ENCODE assay signal across 10 cellular contexts in the genomic region with DNA sequence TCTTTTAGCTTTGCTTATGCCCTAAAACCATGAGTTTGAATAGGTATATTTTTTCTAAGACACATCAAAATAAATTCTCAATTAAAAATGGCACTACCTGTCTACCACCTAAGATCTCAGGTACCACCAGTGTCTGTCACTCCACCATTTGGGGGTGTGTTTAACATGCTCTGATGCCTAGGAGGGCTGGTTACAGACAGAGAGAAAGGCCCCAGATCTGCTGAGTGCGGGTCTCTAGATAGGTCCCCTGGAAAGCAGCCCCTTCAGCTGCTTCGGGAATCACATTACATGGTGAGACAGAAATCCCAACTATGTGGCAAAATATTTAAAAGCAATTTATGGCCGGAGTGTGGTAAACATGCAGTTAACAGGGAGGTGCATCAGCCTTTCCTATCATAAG. TPM values are rescaled to one million over a fixed set of nuclear protein-coding genes. Genes with fewer than 3 reads are reported as not detected.
DNase-seq lines count a peak whose midpoint lies in the region; ATAC-seq, FAIRE-seq and TF ChIP-seq lines count a peak whose summit lies in the region.
"Had no signal": no experiment of that assay in that cellular context is flagged by ENCODE, and none has a peak within 500 bp of the region (broad histone marks: within the 10 kb centered on the region; RNA-seq: fewer than 3 reads in every experiment).

No MANE protein-coding gene starts in this region.

- H3K4me3 ChIP-seq in SK-N-SH (ENCODE audit: low read depth in 2 of 2, low read length in 1 of 2) (peak overlapping the region; percentile 89 to 99; a peak in 3 of 4 replicates), SJCRH30 (peak overlapping the region; percentile 90), endothelial cell of umbilical vein (replicated peaks in 1 of 3; ENCODE audit: insufficient read depth in 1 of 3, low read depth in 1 of 3, low read length in 3 of 3) (no peak overlapping the region), pancreas (peak overlapping the region; percentile 63 to 99 (median 86)), colonic mucosa (no peak overlapping the region)

- H3K9me3 ChIP-seq in SK-N-SH (no peaks in the 10 kb centered on the region), SJCRH30 (replicated peaks) (no peaks in the 10 kb centered on the region), endothelial cell of umbilical vein (replicated peaks; ENCODE audit: control insufficient read depth, insufficient read depth, low read length) (no peaks in the 10 kb centered on the region), pancreas (no peaks in the 10 kb centered on the region), colonic mucosa (no peaks in the 10 kb centered on the region)

- no peaks in the 10 kb centered on the region for H3K9me1 ChIP-seq in endothelial cell of umbilical vein (replicated peaks; ENCODE audit: control insufficient read depth, extremely low read depth, insufficient read depth, low read length)

- no peak for TF ChIP-seq EP300 in SK-N-SH (IDR thresholded peaks at IDR 0.05; ENCODE audit: borderline replicate concordance in 1 of 2, low read depth in 1 of 2, low read length in 1 of 2)

- intact Hi-C loops in endothelial cell of umbilical vein (cut with micrococcal nuclease) (loop anchor here (5.0 kb wide), 1 partner anchor 486 kb away; the partner anchor contains the start of gene CMTR2), pancreas (cut with DNase I) (no loop called here), colonic mucosa (cut with DNase I) (no loop called here)

- BruUV-seq in endothelial cell of umbilical vein (replicated peaks; lab: Mats Ljungman, UMichigan) = no TSS peak

- H3K27ac ChIP-seq in SK-N-SH (ENCODE audit: low read depth in 2 of 2, low read length in 1 of 2) (no peak overlapping the region), SJCRH30 (no peak overlapping the region), endothelial cell of umbilical vein (ENCODE audit: insufficient read depth, low read depth, low read length) (no peak overlapping the region), pancreas (no peak overlapping the region), colonic mucosa (no peak overlapping the region)

- no peak for FAIRE-seq in endothelial cell of umbilical vein (lab: Jason Lieb, UNC)
- FAIRE-seq in pancreas (lab: Jason Lieb, UNC) = no peak
- FAIRE-seq: A204.1 had no signal

- no peaks in the 10 kb centered on the region for H3K27me3 ChIP-seq in SK-N-SH (ENCODE audit: insufficient read depth)
- H3K27me3 ChIP-seq in SJCRH30 = no peaks in the 10 kb centered on the region
- H3K27me3 ChIP-seq in endothelial cell of umbilical vein (ENCODE audit: control insufficient read depth in 2 of 2, insufficient read depth in 2 of 2, low read length in 2 of 2) = no peaks in the 10 kb centered on the region
- no peaks in the 10 kb centered on the region for H3K27me3 ChIP-seq in pancreas
- no peaks in the 10 kb centered on the region for H3K27me3 ChIP-seq in colonic mucosa
- H3K27me3 ChIP-seq: tibial nerve had no signal

- 0 out of 2 replicates have a peak overlapping the region, but pooled peaks have one; percentile 86 for H2AFZ ChIP-seq in SK-N-SH (ENCODE audit: low read depth)
- no peak overlapping the region for H2AFZ ChIP-seq in endothelial cell of umbilical vein (ENCODE audit: low read depth, low read length)

- H4K20me1 ChIP-seq in SK-N-SH (ENCODE audit: insufficient read depth) (no peaks in the 10 kb centered on the region; the same call in 1 of the 2 replicates), endothelial cell of umbilical vein (replicated peaks; ENCODE audit: control insufficient read depth, extremely low read depth, insufficient read depth, low read length) (no peaks in the 10 kb centered on the region)

- H3F3A ChIP-seq in SK-N-SH (replicated peaks; ENCODE audit: insufficient read depth) = peaks cover 8% of the 10 kb centered on the region

- peaks cover 41% of the 10 kb centered on the region for H3K79me2 ChIP-seq in SK-N-SH (ENCODE audit: insufficient read depth)
- H3K79me2 ChIP-seq in endothelial cell of umbilical vein (ENCODE audit: control insufficient read depth, insufficient read depth, low read length) = peaks cover 35% of the 10 kb centered on the region

- H3K36me3 ChIP-seq in SK-N-SH (replicated peaks in 1 of 2; ENCODE audit: control insufficient read depth in 1 of 2, insufficient read depth in 2 of 2, low read length in 1 of 2) (peaks cover 5 to 13% of the 10 kb centered on the region in 2 experiments), SJCRH30 (no peaks in the 10 kb centered on the region), endothelial cell of umbilical vein (ENCODE audit: control insufficient read depth in 2 of 2, extremely low read depth in 1 of 2, insufficient read depth in 2 of 2, low read length in 2 of 2) (no peaks in the 10 kb centered on the region), pancreas (no peaks in the 10 kb centered on the region), colonic mucosa (no peaks in the 10 kb centered on the region)

- DNase-seq in SK-N-SH = no peak
- no peak for DNase-seq in SJCRH30
- no peak for DNase-seq in endothelial cell of umbilical vein (ENCODE audit: low read depth, low spot score)
- no peak for DNase-seq in pancreas
- DNase-seq in colonic mucosa = no peak
- no peak for DNase-seq in stimulated activated CD4-positive, alpha-beta T cell treated with anti-CD3 and anti-CD28 coated beads, Interleukin-2, amount 100 ng/mL, for 48 hours

- H3K4me2 ChIP-seq in SK-N-SH = peak overlapping the region; percentile 88; the same call in 1 of the 2 replicates
- H3K4me2 ChIP-seq in endothelial cell of umbilical vein (ENCODE audit: insufficient read depth, low read length) = peak overlapping the region; percentile 85

- H3K4me1 ChIP-seq in SK-N-SH (ENCODE audit: control insufficient read depth in 1 of 2, insufficient read depth in 2 of 2, low read depth in 1 of 2, low read length in 1 of 2) (peaks cover 6 to 11% of the 10 kb centered on the region in 2 experiments), SJCRH30 (peaks cover 5% of the 10 kb centered on the region), endothelial cell of umbilical vein (ENCODE audit: control insufficient read depth, extremely low read depth, insufficient read depth, low read length) (peaks cover 27% of the 10 kb centered on the region), pancreas (peaks cover 6 to 9% (median 9%) of the 10 kb centered on the region in 3 donors), colonic mucosa (peaks cover 8% of the 10 kb centered on the region)

- no peak for ATAC-seq in SK-N-SH treated with all-trans-retinoic acid at 6 μM for 48 hours
- ATAC-seq in pancreas = no peak
- no peak for ATAC-seq in HG03025 (IDR thresholded peaks at IDR 0.05; ENCODE audit: low FRiP score, unreplicated experiment)

- WGBS in SK-N-SH (ENCODE audit: low lambda C conversion rate) = 87% methylated on average over 3 of the region's 3 CpGs
- WGBS in pancreas, 2 donors = 78 to 84% methylated on average over 3 of the region's 3 CpGs

- no peak for TF ChIP-seq CTCF in SK-N-SH (IDR thresholded peaks at IDR 0.05)
- no peak for TF ChIP-seq CTCF in endothelial cell of umbilical vein (IDR thresholded peaks at IDR 0.05; ENCODE audit: extremely low read depth in 1 of 2, insufficient read depth in 1 of 2, low read depth in 1 of 2, low read length in 2 of 2)
- TF ChIP-seq CTCF in pancreas (IDR thresholded peaks at IDR 0.05) = no peak
- TF ChIP-seq CTCF in colonic mucosa (IDR thresholded peaks at IDR 0.05) = no peak

- no peaks in the 10 kb centered on the region for H3K9me2 ChIP-seq in SK-N-SH

- TF ChIP-seq POLR2A in endothelial cell of umbilical vein (IDR thresholded peaks at IDR 0.05; ENCODE audit: low read depth, low read length) = no peak

- H3K9ac ChIP-seq in SK-N-SH (no peak overlapping the region), endothelial cell of umbilical vein (replicated peaks; ENCODE audit: extremely low read depth, insufficient read depth, low read length) (no peak overlapping the region), colonic mucosa (ENCODE audit: low read depth in 2 of 2, low read length in 2 of 2) (peak overlapping the region in 1 of 2 donors; percentile 82)

- dilution Hi-C loops in endothelial cell of umbilical vein (cut with MboI; ENCODE audit: extremely low pct_ligation_motif_present, low sequenced_read_pairs) = no loop called here

- TF ChIP-seq RAD21 in SK-N-SH (IDR thresholded peaks at IDR 0.05; ENCODE audit: low read length) = no peak

- CTCF ChIA-PET in SK-N-SH (lab: Yijun Ruan, JAX) = interaction anchor here (1.0 to 3.7 kb wide), 3 partner anchors 22 to 31 kb away, joined by 3 to 19 read pairs (median 4); no protein-coding TSS in a partner anchor
- CTCF ChIA-PET in endothelial cell of umbilical vein (lab: Charles Lee) = interaction anchor here (1.5 to 1.9 kb wide), 2 partner anchors 8 to 510 kb away, joined by 3 to 4 read pairs; no protein-coding TSS in a partner anchor

- POLR2A ChIA-PET in SK-N-SH (lab: Yijun Ruan, JAX) = no interaction called here
- POLR2A ChIA-PET in endothelial cell of umbilical vein (lab: Charles Lee) = no interaction called here

TF ChIP-seq in SK-N-SH, 30 proteins besides CTCF, POLR2A, EP300 and RAD21 (continues in another document):
- TF ChIP-seq NFIC (IDR thresholded peaks at IDR 0.05; ENCODE audit: borderline replicate concordance) = no peak
- TF ChIP-seq FOXJ3 (CRISPR knock-in tag; IDR thresholded peaks at IDR 0.05) = no peak
- no peak for TF ChIP-seq TEAD4 (IDR thresholded peaks at IDR 0.05; ENCODE audit: borderline replicate concordance, insufficient read depth)

TF ChIP-seq in SK-N-SH treated with all-trans-retinoic acid at 6 μM for 48 hours, 23 proteins besides CTCF, POLR2A, EP300 and RAD21 (continues in another document):
- TF ChIP-seq ZNF565 (CRISPR knock-in tag; conservative IDR thresholded peaks at IDR 0.05; ENCODE audit: low read depth) (no peak), TCF4 (CRISPR knock-in tag; IDR thresholded peaks at IDR 0.05; ENCODE audit: borderline replicate concordance) (no peak)

TF ChIP-seq in endothelial cell of umbilical vein, 7 proteins besides CTCF, POLR2A, EP300 and RAD21 (continues in another document):
- TF ChIP-seq FOS (IDR thresholded peaks at IDR 0.05; ENCODE audit: borderline replicate concordance, insufficient read depth, low read length) = no peak

RNA-seq across cellular contexts. Expression of gene VAC14, which starts 0.7 kb away (rescaled TPM):
- polyA plus RNA-seq in SK-N-SH (2012; rRNA removed) (30.9 and 33.2 TPM in 2 replicates), endothelial cell of umbilical vein (57.9 and 68.2 TPM in 2 replicates), pancreas (10 to 100 TPM; 32.2 to 36.3 TPM)
- 12.9 and 21.9 TPM in 2 replicates for polyA plus RNA-seq in SK-N-SH (2012; cell fraction: cytosol; rRNA removed)
- 48.4 and 53.9 TPM in 2 replicates for polyA plus RNA-seq in SK-N-SH (2012; cell fraction: nucleus; rRNA removed)
- 21.3 and 24.4 TPM in 2 replicates for total RNA-seq in SJCRH30 (2014; rRNA removed; shearing (Covaris generic))
- total RNA-seq in endothelial cell of umbilical vein (37.6 and 44.4 TPM in 2 replicates), pancreas (10 to 100 TPM in 5 of 6 donors, 1 to 10 TPM in 1; 9.6 to 21.8 (median 14.1) TPM), colonic mucosa (10 to 100 TPM; 20.7 to 41.8 TPM)
- polyA plus RNA-seq in endothelial cell of umbilical vein (2011; cell fraction: cytosol; rRNA removed) = 41.6 and 45.9 TPM in 2 replicates
- 48.6 and 57.9 TPM in 2 replicates for polyA plus RNA-seq in endothelial cell of umbilical vein (2011; cell fraction: nucleus; rRNA removed)
- 45.9 and 52.6 TPM in 2 replicates for polyA plus RNA-seq in endothelial cell of umbilical vein (2012)
- 55.4 and 64.1 TPM in 2 replicates for polyA minus RNA-seq in endothelial cell of umbilical vein
- polyA minus RNA-seq in endothelial cell of umbilical vein (2011; cell fraction: cytosol; rRNA and poly(A)+ RNA removed) = 42.9 TPM
- 49.7 and 64.7 TPM in 2 replicates for polyA minus RNA-seq in endothelial cell of umbilical vein (2011; cell fraction: nucleus; rRNA and poly(A)+ RNA removed)

Comparison
In these comparisons a context has a peak if more than half of its experiments do, and no peak if none do; other contexts are left out.
1. H3K4me3 ChIP-seq: peak in SK-N-SH (2 of 2), SJCRH30 (single experiment) and pancreas (4 of 4); none in endothelial cell of umbilical vein (0 of 3) and colonic mucosa (single experiment).